12 cellular contexts compared by ENCODE assay signal in the genomic region with DNA sequence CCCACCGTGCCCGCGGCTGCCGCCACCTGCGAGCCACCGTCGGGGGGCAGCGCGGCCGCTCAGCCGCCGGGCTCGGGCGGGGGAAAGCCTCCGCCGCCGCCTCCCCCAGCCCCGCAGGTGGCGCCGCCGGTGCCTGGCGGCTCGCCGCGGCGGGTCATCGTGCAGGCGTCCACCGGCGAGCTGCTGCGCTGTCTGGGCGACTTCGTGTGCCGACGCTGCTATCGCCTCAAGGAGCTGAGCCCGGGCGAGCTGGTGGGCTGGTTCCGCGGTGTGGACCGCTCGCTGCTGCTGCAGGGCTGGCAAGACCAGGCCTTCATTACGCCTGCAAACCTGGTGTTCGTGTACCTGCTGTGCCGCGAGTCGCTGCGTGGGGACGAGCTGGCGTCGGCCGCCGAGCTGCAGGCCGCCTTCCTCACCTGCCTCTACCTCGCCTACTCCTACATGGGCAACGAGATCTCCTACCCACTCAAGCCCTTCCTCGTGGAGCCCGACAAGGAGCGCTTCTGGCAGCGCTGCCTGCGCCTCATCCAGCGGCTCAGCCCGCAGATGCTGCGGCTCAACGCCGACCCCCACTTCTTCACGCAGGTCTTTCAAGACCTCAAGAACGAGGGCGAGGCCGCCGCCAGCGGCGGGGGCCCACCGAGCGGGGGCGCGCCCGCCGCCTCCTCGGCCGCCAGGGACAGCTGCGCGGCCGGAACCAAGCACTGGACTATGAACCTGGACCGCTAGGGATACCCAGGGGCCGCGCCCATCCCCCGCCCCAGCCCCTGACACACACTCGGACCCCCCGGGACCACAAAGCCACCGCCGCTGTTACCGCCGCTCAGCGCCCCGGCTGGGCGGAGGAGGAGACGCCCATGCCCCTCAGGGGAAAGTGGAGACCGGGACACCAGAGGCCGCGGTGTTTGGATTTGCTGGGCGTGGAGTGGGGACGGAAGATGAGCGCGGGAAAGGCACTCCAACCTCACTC. TPM values are rescaled to one million over a fixed set of nuclear protein-coding genes. Genes with fewer than 3 reads are reported as not detected.
DNase-seq lines count a peak whose midpoint lies in the region; ATAC-seq and TF ChIP-seq lines count a peak whose summit lies in the region.
"Had no signal": no experiment of that assay in that cellular context is flagged by ENCODE, and none has a peak within 500 bp of the region (broad histone marks: within the 10 kb centered on the region; RNA-seq: fewer than 3 reads in every experiment).

No MANE protein-coding gene starts in this region.

- ATAC-seq in HG03565 (IDR thresholded peaks at IDR 0.05; ENCODE audit: unreplicated experiment) (no peak), GM19452 (IDR thresholded peaks at IDR 0.05; ENCODE audit: unreplicated experiment) (no peak)

- H3K36me3 Mint-ChIP-seq in brain: no peaks in the 10 kb centered on the region

- H3K36me3 ChIP-seq in neuron (ENCODE audit: insufficient read depth, low read length): no peaks in the 10 kb centered on the region
- H3K36me3 ChIP-seq: gastroesophageal sphincter, thyroid gland had no signal

- H3K9me3 ChIP-seq in neuron (ENCODE audit: low read length): no peaks in the 10 kb centered on the region
- H3K9me3 ChIP-seq: gastroesophageal sphincter, thyroid gland had no signal

- DNase-seq in DMS 273 (lab: John Stamatoyannopoulos, UW; ENCODE audit: unreplicated experiment): peak; percentile 60
- DNase-seq in DMS 273 treated with DMSO at 0.1 percent for 48 hours (lab: John Stamatoyannopoulos, UW): no peak
- peak; percentile 49 for DNase-seq in NCI-H146 (lab: John Stamatoyannopoulos, UW)
- no peak for DNase-seq in NCI-H446 treated with DMSO at 0.1 percent for 48 hours (lab: John Stamatoyannopoulos, UW)
- DNase-seq: PC-9, thyroid gland had no signal

- peak overlapping the region; percentile 72 for H3K4me3 ChIP-seq in neuron (ENCODE audit: low read length)

- peaks cover 37% of the 10 kb centered on the region for H3K27me3 ChIP-seq in neuron (ENCODE audit: insufficient read depth, low read length)

- peaks cover 54% of the 10 kb centered on the region for H3K4me1 Mint-ChIP-seq in brain

- peak overlapping the region; percentile 87 to 91 (median 88) for H3K4me3 Mint-ChIP-seq in brain

- H2AFZ ChIP-seq in neuron (ENCODE audit: low read depth, low read length): no peak overlapping the region
- H2AFZ ChIP-seq: PC-9 had no signal

- H3K27me3 Mint-ChIP-seq in brain: peaks cover 89% of the 10 kb centered on the region

- peaks cover 37% of the 10 kb centered on the region for H3K4me1 ChIP-seq in neuron (ENCODE audit: insufficient read depth, low read length)

- H3K9me3 Mint-ChIP-seq in brain: peaks cover 0 to 9% (median 0%) of the 10 kb centered on the region in 5 experiments

- no peak for TF ChIP-seq CTCF in brain (conservative IDR thresholded peaks at IDR 0.05)

- peak overlapping the region in 4 of 5 experiments; percentile 74 to 92 (median 88) for H3K27ac Mint-ChIP-seq in brain

RNA-seq across cellular contexts. Expression of a gene that starts 1.0 kb away (rescaled TPM):
- 44.3 TPM for polyA plus RNA-seq in brain (ENCODE audit: insufficient read depth, low read depth, low replicate concordance)

RNA-seq across cellular contexts. Expression of a gene that starts 24.5 kb away (rescaled TPM):
- polyA plus RNA-seq in brain (ENCODE audit: insufficient read depth, low read depth, low replicate concordance): 5.9 TPM
- polyA plus RNA-seq: right cardiac atrium had no signal

RNA-seq across cellular contexts. Expression of a gene that starts 32.7 kb away (rescaled TPM):
- polyA plus RNA-seq in brain (ENCODE audit: insufficient read depth, low read depth, low replicate concordance): 9.1 TPM
- polyA plus RNA-seq: right cardiac atrium had no signal

Comparison
In these comparisons a context has a peak if more than half of its experiments do, and no peak if none do; other contexts are left out.
1. DNase-seq: peak in DMS 273 (single experiment) and NCI-H146 (single experiment); none in DMS 273 treated with DMSO at 0.1 percent for 48 hours (single experiment) and NCI-H446 treated with DMSO at 0.1 percent for 48 hours (single experiment).